ENCODE assay signal across 9 cellular contexts in genomic region chr2:191171708-191172355, GRCh38. TPM values are rescaled to one million over a fixed set of nuclear protein-coding genes. Genes with fewer than 3 reads are reported as not detected.
DNase-seq lines count a peak whose midpoint lies in the region; ATAC-seq and TF ChIP-seq lines count a peak whose summit lies in the region.
"Had no signal": no experiment of that assay in that cellular context is flagged by ENCODE, and none has a peak within 500 bp of the region (broad histone marks: within the 10 kb centered on the region; RNA-seq: fewer than 3 reads in every experiment).

No MANE protein-coding gene starts in this region.

- ATAC-seq in CD8-positive, alpha-beta T cell, result no peak
- ATAC-seq in GM19023 (IDR thresholded peaks at IDR 0.05; ENCODE audit: unreplicated experiment), result no peak

- H3K27ac Mint-ChIP-seq in CD8-positive, alpha-beta T cell, result no peak overlapping the region

- no peaks in the 10 kb centered on the region for H3K79me1 ChIP-seq in neuronal stem cell (ENCODE audit: low read depth, low read length)

- no peak overlapping the region for H2BK12ac ChIP-seq in neuronal stem cell (ENCODE audit: low read length)

- CTCF ChIA-PET in CD8-positive, alpha-beta T cell (lab: Charles Lee), result interaction anchor here (1.0 to 1.6 kb wide), 3 partner anchors 16 to 350 kb away, joined by 3 to 8 read pairs (median 3); no protein-coding TSS in a partner anchor

- H3K27me3 ChIP-seq in MG63 (no peaks in the 10 kb centered on the region), neuronal stem cell (ENCODE audit: control insufficient read depth in 3 of 3, insufficient read depth in 3 of 3, low read depth in 1 of 3, low read length in 3 of 3) (no peaks in the 10 kb centered on the region)
- H3K27me3 ChIP-seq in CD8-positive, alpha-beta T cell (ENCODE audit: insufficient read depth, low read length), result no peaks in the 10 kb centered on the region

- no peaks in the 10 kb centered on the region for H3K27me3 Mint-ChIP-seq in CD8-positive, alpha-beta T cell (ENCODE audit: low read depth)

- H3K14ac ChIP-seq in neuronal stem cell (ENCODE audit: low read length), result no peak overlapping the region

- WGBS in neuronal stem cell (ENCODE audit: extremely low coverage in 2 of 2, insufficient read length in 2 of 2, insufficient replicate concordance in 1 of 2), 2 donors, result no CpG with 5 or more reads among the region's 2 CpGs

- no peak overlapping the region for H4K8ac ChIP-seq in neuronal stem cell (ENCODE audit: low read depth, low read length)

- intact Hi-C loops in CD8-positive, alpha-beta T cell (cut with DNase I, micrococcal nuclease), result loop anchor here (2.0 to 5.0 kb wide), 2 partner anchors 17 to 45 kb away; no protein-coding TSS in a partner anchor

- H3K4me1 ChIP-seq in neuronal stem cell (ENCODE audit: control insufficient read depth in 2 of 2, insufficient read depth in 1 of 2, low read depth in 1 of 2, low read length in 2 of 2), result peaks cover 1 to 8% of the 10 kb centered on the region in 2 donors
- peaks cover 8% of the 10 kb centered on the region for H3K4me1 ChIP-seq in CD8-positive, alpha-beta T cell (ENCODE audit: insufficient read depth, low read length)

- H3K4me3 ChIP-seq in MG63, result no peak overlapping the region
- no peak overlapping the region for H3K4me3 ChIP-seq in neuronal stem cell (ENCODE audit: low read length in 2 of 2)
- no peak overlapping the region for H3K4me3 ChIP-seq in CD8-positive, alpha-beta T cell (ENCODE audit: low read depth, low read length)

- no peak overlapping the region for H2AFZ ChIP-seq in neuronal stem cell (ENCODE audit: low read length)

- H3K4ac ChIP-seq in neuronal stem cell (ENCODE audit: low read length), result no peak overlapping the region

- no peak overlapping the region for H3K23ac ChIP-seq in neuronal stem cell (ENCODE audit: low read depth, low read length, poor library complexity)

- no peak overlapping the region for H3K9ac ChIP-seq in neuronal stem cell (ENCODE audit: low read depth, low read length, poor library complexity)

- TF ChIP-seq CTCF in CD8-positive, alpha-beta T cell (IDR thresholded peaks at IDR 0.05), result no peak

- H3K9me3 Mint-ChIP-seq in CD8-positive, alpha-beta T cell, result no peaks in the 10 kb centered on the region

- H3K4me2 ChIP-seq in neuronal stem cell (ENCODE audit: insufficient read depth, low read length, poor library complexity, severe bottlenecking), result no peak overlapping the region

- POLR2A ChIA-PET in CD8-positive, alpha-beta T cell (lab: Charles Lee), result interaction anchor here (0.9 kb wide), 2 partner anchors 11 to 22 kb away, joined by 3 read pairs; no protein-coding TSS in a partner anchor

- no peak overlapping the region for H2BK15ac ChIP-seq in neuronal stem cell (ENCODE audit: low read length)

- H3K9me3 ChIP-seq in MG63 (no peaks in the 10 kb centered on the region), neuronal stem cell (replicated peaks in 1 of 2; ENCODE audit: control insufficient read depth in 2 of 2, insufficient read depth in 1 of 2, low read depth in 1 of 2, low read length in 2 of 2) (no peaks in the 10 kb centered on the region)
- no peaks in the 10 kb centered on the region for H3K9me3 ChIP-seq in CD8-positive, alpha-beta T cell (ENCODE audit: low read length)

- H3K4me1 Mint-ChIP-seq in CD8-positive, alpha-beta T cell (ENCODE audit: low read depth), result peaks cover 26% of the 10 kb centered on the region

- H2BK5ac ChIP-seq in neuronal stem cell (ENCODE audit: low read length), result no peak overlapping the region

- H2BK120ac ChIP-seq in neuronal stem cell (ENCODE audit: low read depth, low read length), result no peak overlapping the region

- no peak overlapping the region for H3K27ac ChIP-seq in neuronal stem cell (replicated peaks; ENCODE audit: low read length)
- H3K27ac ChIP-seq in CD8-positive, alpha-beta T cell (ENCODE audit: low read depth, low read length), result no peak overlapping the region

- H3K4me3 Mint-ChIP-seq in CD8-positive, alpha-beta T cell, result no peak overlapping the region

- DNase-seq in DMS79 (lab: John Stamatoyannopoulos, UW), result peak; percentile 4
- DNase-seq in MG63, result peak; percentile 64
- peak; percentile 56 for DNase-seq in dermis blood vessel endothelial cell
- peak; percentile 3 for DNase-seq in neuronal stem cell (ENCODE audit: low spot score)
- no peak for DNase-seq in DMS53 (lab: John Stamatoyannopoulos, UW)
- no peak for DNase-seq in CD8-positive, alpha-beta T cell
- DNase-seq in amygdala (lab: John Stamatoyannopoulos, UW), result no peak
- DNase-seq: activated effector memory CD4-positive, alpha-beta T cell treated with anti-CD3 and anti-CD28 coated beads, Interleukin-2, amount 50 U/mL, for 16 hours had no signal

- no peak overlapping the region for H4K91ac ChIP-seq in neuronal stem cell (ENCODE audit: low read depth, low read length, poor library complexity)

- no peak overlapping the region for H2AK5ac ChIP-seq in neuronal stem cell (ENCODE audit: low read depth, low read length)

- H3K36me3 Mint-ChIP-seq in CD8-positive, alpha-beta T cell, result no peaks in the 10 kb centered on the region

- H3K36me3 ChIP-seq in MG63 (no peaks in the 10 kb centered on the region), neuronal stem cell (replicated peaks in 1 of 2; ENCODE audit: control insufficient read depth in 2 of 2, insufficient read depth in 2 of 2, low read length in 2 of 2) (no peaks in the 10 kb centered on the region)
- no peaks in the 10 kb centered on the region for H3K36me3 ChIP-seq in CD8-positive, alpha-beta T cell (ENCODE audit: insufficient read depth, low read length)

- no peak overlapping the region for H3K18ac ChIP-seq in neuronal stem cell (ENCODE audit: low read length)

RNA-seq across cellular contexts. Expression of gene STAT4, which starts 21.0 kb away (rescaled TPM):
- total RNA-seq in MG63 (2014; rRNA removed; shearing (Covaris generic); ENCODE audit: low replicate concordance), result 1.1 and 2.5 TPM in 2 replicates
- 0.51 and 1.6 TPM in 2 replicates for total RNA-seq in dermis blood vessel endothelial cell
- polyA plus RNA-seq in neuronal stem cell (2013, experiment 1 of 2), result 0.73 TPM
- polyA plus RNA-seq in neuronal stem cell (2013, experiment 2 of 2), result 0.66 TPM
- 100 to 1,000 TPM; 136 to 141 TPM for total RNA-seq in CD8-positive, alpha-beta T cell

Comparison
In these comparisons a context has a peak if more than half of its experiments do, and no peak if none do; other contexts are left out.
1. DNase-seq: peak in DMS79 (single experiment), MG63 (single experiment), dermis blood vessel endothelial cell (single experiment) and neuronal stem cell (single experiment); none in DMS53 (single experiment), CD8-positive, alpha-beta T cell (0 of 7) and amygdala (0 of 56).
2. RNA of gene STAT4, which starts 21.0 kb away (total RNA-seq): 136 to 141 TPM in CD8-positive, alpha-beta T cell; 1.1 to 2.5 TPM in MG63 and 0.51 to 1.6 TPM in dermis blood vessel endothelial cell; every median in the first group is over 10 times any median in the second.